Comparison of ENCODE assay signal across 14 cellular contexts in genomic region chr12:32126720-32127119, GRCh38. TPM values are rescaled to one million over a fixed set of nuclear protein-coding genes. Genes with fewer than 3 reads are reported as not detected.
DNase-seq lines count a peak whose midpoint lies in the region; ATAC-seq and TF ChIP-seq lines count a peak whose summit lies in the region.
"Had no signal": no experiment of that assay in that cellular context is flagged by ENCODE, and none has a peak within 500 bp of the region (broad histone marks: within the 10 kb centered on the region; RNA-seq: fewer than 3 reads in every experiment).

No MANE protein-coding gene starts in this region.

- no peaks in the 10 kb centered on the region for H3K9me3 Mint-ChIP-seq in CD8-positive, alpha-beta T cell
- H3K9me3 Mint-ChIP-seq in type B pancreatic cell, result no peaks in the 10 kb centered on the region
- H3K9me3 Mint-ChIP-seq: stimulated activated effector memory CD8-positive, alpha-beta T cell treated with anti-CD3 and anti-CD28 coated beads, Interleukin-12 subunit alpha, Interleukin-12 subunit beta, amount 100 ng/mL, for 72 hours had no signal

- H3K9me3 ChIP-seq in CD8-positive, alpha-beta T cell (ENCODE audit: low read length), result no peaks in the 10 kb centered on the region
- H3K9me3 ChIP-seq: transverse colon had no signal

- H3K27ac Mint-ChIP-seq in CD8-positive, alpha-beta T cell, result no peak overlapping the region
- H3K27ac Mint-ChIP-seq in type B pancreatic cell, result no peak overlapping the region
- H3K27ac Mint-ChIP-seq: stimulated activated effector memory CD8-positive, alpha-beta T cell treated with anti-CD3 and anti-CD28 coated beads, Interleukin-12 subunit alpha, Interleukin-12 subunit beta, amount 100 ng/mL, for 72 hours had no signal

- POLR2A ChIA-PET in CD8-positive, alpha-beta T cell (lab: Charles Lee), result no interaction called here

- no peaks in the 10 kb centered on the region for H3K27me3 Mint-ChIP-seq in CD8-positive, alpha-beta T cell (ENCODE audit: low read depth)
- H3K27me3 Mint-ChIP-seq in type B pancreatic cell, result no peaks in the 10 kb centered on the region

- H3K27me3 ChIP-seq in foreskin keratinocyte, result no peaks in the 10 kb centered on the region
- no peaks in the 10 kb centered on the region for H3K27me3 ChIP-seq in CD8-positive, alpha-beta T cell (ENCODE audit: insufficient read depth, low read length)
- H3K27me3 ChIP-seq: transverse colon had no signal

- peak; percentile 65 for DNase-seq in AG08395 (ENCODE audit: low spot score)
- peak; percentile 73 for DNase-seq in HCEC 1CT
- DNase-seq in foreskin keratinocyte, result peak; percentile 40 to 75
- DNase-seq in CD8-positive, alpha-beta T cell, result no peak
- DNase-seq in amniotic stem cell (lab: John Stamatoyannopoulos, UW), result no peak
- DNase-seq in type B pancreatic cell (ENCODE audit: extremely low spot score, unreplicated experiment), result no peak
- no peak for DNase-seq in left cardiac atrium
- DNase-seq: anterior cingulate cortex, NCI-H1930, NCI-H526 treated with DMSO at 0.1 percent for 48 hours, occipital lobe, transverse colon had no signal

- no peaks in the 10 kb centered on the region for H3K36me3 Mint-ChIP-seq in CD8-positive, alpha-beta T cell
- peaks cover 15% of the 10 kb centered on the region for H3K36me3 Mint-ChIP-seq in type B pancreatic cell
- H3K36me3 Mint-ChIP-seq: stimulated activated effector memory CD8-positive, alpha-beta T cell treated with anti-CD3 and anti-CD28 coated beads, Interleukin-12 subunit alpha, Interleukin-12 subunit beta, amount 100 ng/mL, for 72 hours had no signal

- no peak for TF ChIP-seq CTCF in VCaP (conservative IDR thresholded peaks at IDR 0.05)
- TF ChIP-seq CTCF in foreskin keratinocyte (conservative IDR thresholded peaks at IDR 0.05), result no peak
- no peak for TF ChIP-seq CTCF in CD8-positive, alpha-beta T cell (IDR thresholded peaks at IDR 0.05)
- no peak for TF ChIP-seq CTCF in type B pancreatic cell (conservative IDR thresholded peaks at IDR 0.05)

- H3K4me1 ChIP-seq in foreskin keratinocyte, result no peaks in the 10 kb centered on the region
- H3K4me1 ChIP-seq in CD8-positive, alpha-beta T cell (ENCODE audit: insufficient read depth, low read length), result no peaks in the 10 kb centered on the region
- H3K4me1 ChIP-seq: transverse colon had no signal

- H3K27ac ChIP-seq in VCaP (peak overlapping the region; percentile 19; the same call in 1 of the 2 replicates), foreskin keratinocyte (no peak overlapping the region)
- no peak overlapping the region for H3K27ac ChIP-seq in CD8-positive, alpha-beta T cell (ENCODE audit: low read depth, low read length)
- H3K27ac ChIP-seq: transverse colon had no signal

- H3K4me1 Mint-ChIP-seq in CD8-positive, alpha-beta T cell (ENCODE audit: low read depth), result peaks cover 3% of the 10 kb centered on the region
- no peaks in the 10 kb centered on the region for H3K4me1 Mint-ChIP-seq in type B pancreatic cell (ENCODE audit: unreplicated experiment)

- CTCF ChIA-PET in CD8-positive, alpha-beta T cell (lab: Charles Lee), result no interaction called here

- no peak overlapping the region for H3K4me3 Mint-ChIP-seq in CD8-positive, alpha-beta T cell
- no peak overlapping the region for H3K4me3 Mint-ChIP-seq in type B pancreatic cell
- H3K4me3 Mint-ChIP-seq: stimulated activated effector memory CD8-positive, alpha-beta T cell treated with anti-CD3 and anti-CD28 coated beads, Interleukin-12 subunit alpha, Interleukin-12 subunit beta, amount 100 ng/mL, for 72 hours had no signal

- ATAC-seq in foreskin keratinocyte (peak; percentile 37), left cardiac atrium (no peak)
- ATAC-seq in CD8-positive, alpha-beta T cell, result no peak
- ATAC-seq: stimulated activated effector memory CD8-positive, alpha-beta T cell treated with anti-CD3 and anti-CD28 coated beads, Interleukin-12 subunit alpha, Interleukin-12 subunit beta, amount 100 ng/mL, for 72 hours had no signal

- no peak overlapping the region for H3K4me3 ChIP-seq in CD8-positive, alpha-beta T cell (ENCODE audit: low read depth, low read length)
- H3K4me3 ChIP-seq: transverse colon had no signal

- no peaks in the 10 kb centered on the region for H3K36me3 ChIP-seq in CD8-positive, alpha-beta T cell (ENCODE audit: insufficient read depth, low read length)
- H3K36me3 ChIP-seq: transverse colon had no signal

- intact Hi-C loops in CD8-positive, alpha-beta T cell (cut with DNase I, micrococcal nuclease), result no loop called here
- intact Hi-C loops in left cardiac atrium (cut with DNase I), result no loop called here

RNA-seq across cellular contexts. Expression of gene BICD1, which starts 20.1 kb away (rescaled TPM):
- total RNA-seq in foreskin keratinocyte (11.4 and 13.3 TPM in 2 replicates), type B pancreatic cell (ENCODE audit: low replicate concordance) (37.7 and 74.3 TPM in 2 replicates), left cardiac atrium (10 to 100 TPM in 1 of 2 donors, 1 to 10 TPM in 1; 5.6 to 14.6 TPM)
- polyA plus RNA-seq in foreskin keratinocyte, result 5.2 and 5.8 TPM in 2 replicates
- total RNA-seq in CD8-positive, alpha-beta T cell, result 1 to 10 TPM; 7.0 to 7.2 TPM

Comparison
In these comparisons a context has a peak if more than half of its experiments do, and no peak if none do; other contexts are left out.
1. DNase-seq: peak in AG08395 (single experiment), HCEC 1CT (single experiment) and foreskin keratinocyte (2 of 2); none in CD8-positive, alpha-beta T cell (0 of 7), amniotic stem cell (single experiment), type B pancreatic cell (single experiment) and left cardiac atrium (single experiment).